Comparison of ENCODE assay signal across 8 cellular contexts in genomic region chr17:3794890-3795757, GRCh38. TPM values are rescaled to one million over a fixed set of nuclear protein-coding genes. Genes with fewer than 3 reads are reported as not detected.
A peak's percentile ranks its signal among the peaks of the same experiment; 100 is the strongest.
DNase-seq lines count a peak whose midpoint lies in the region; ATAC-seq and TF ChIP-seq lines count a peak whose summit lies in the region.

No MANE protein-coding gene starts in this region.

- H3K4me1 ChIP-seq in endodermal cell (ENCODE audit: control insufficient read depth, insufficient read depth, low read length): no peaks in the 10 kb centered on the region

- no peaks in the 10 kb centered on the region for H3K36me3 ChIP-seq in endodermal cell (ENCODE audit: control insufficient read depth, insufficient read depth, low read length)

- TF ChIP-seq CTCF in endodermal cell (conservative IDR thresholded peaks at IDR 0.05): no peak
- TF ChIP-seq CTCF in MCF 10A (IDR thresholded peaks at IDR 0.05; ENCODE audit: unreplicated experiment): no peak

- H3K27me3 Mint-ChIP-seq in activated CD4-positive, alpha-beta memory T cell treated with anti-CD3 and anti-CD28 coated beads, Interleukin-2, amount 10 ng/mL, durations not matched to agents 7 days and 5 days: no peaks in the 10 kb centered on the region
- no peaks in the 10 kb centered on the region for H3K27me3 Mint-ChIP-seq in endodermal cell (ENCODE audit: insufficient read depth)
- H3K27me3 Mint-ChIP-seq in MCF 10A (ENCODE audit: insufficient read depth, unreplicated experiment): no peaks in the 10 kb centered on the region

- DNase-seq in HK-2 (ENCODE audit: unreplicated experiment) (peak; percentile 74), endodermal cell (peak; percentile 65), GM19238 (ENCODE audit: insufficient read length, low spot score) (no peak), MCF 10A (ENCODE audit: unreplicated experiment) (no peak)
- DNase-seq in activated CD4-positive, alpha-beta memory T cell treated with anti-CD3 and anti-CD28 coated beads, Interleukin-2, amount 10 ng/mL, durations not matched to agents 7 days and 5 days: peak; percentile 48
- DNase-seq in stimulated activated CD8-positive, alpha-beta memory T cell treated with anti-CD3 and anti-CD28 coated beads, Interleukin-15, amount 100 ng/mL, for 48 hours (ENCODE audit: low read depth in 2 of 2): peak; percentile 69 to 78

- no peak overlapping the region for H3K9ac ChIP-seq in endodermal cell (ENCODE audit: extremely low read depth, low read length, poor library complexity, severe bottlenecking)

- H3K4me3 ChIP-seq in endodermal cell (ENCODE audit: low read length): no peak overlapping the region

- CTCF ChIA-PET in activated CD4-positive, alpha-beta memory T cell treated with anti-CD3 and anti-CD28 coated beads, Interleukin-2, amount 10 ng/mL, durations not matched to agents 7 days and 5 days (lab: Charles Lee): interaction anchor here (0.9 to 1.7 kb wide), 2 partner anchors 10 to 50 kb away, joined by 3 to 5 read pairs; partner anchors contain the start of gene NCBP3
- CTCF ChIA-PET in MCF 10A (lab: Yijun Ruan, JAX): interaction anchor here (1.3 kb wide), 1 partner anchor 58 kb away, joined by 4 read pairs; no protein-coding TSS in a partner anchor

- H3K4me3 Mint-ChIP-seq in activated CD4-positive, alpha-beta memory T cell treated with anti-CD3 and anti-CD28 coated beads, Interleukin-2, amount 10 ng/mL, durations not matched to agents 7 days and 5 days: no peak overlapping the region
- H3K4me3 Mint-ChIP-seq in endodermal cell: no peak overlapping the region
- no peak overlapping the region for H3K4me3 Mint-ChIP-seq in MCF 10A (ENCODE audit: unreplicated experiment)

- 80 to 82% methylated on average over 13 to 22 of the region's 22 CpGs for WGBS in endodermal cell (ENCODE audit: insufficient coverage in 1 of 2, insufficient read length in 1 of 2), 2 experiments

- BruUV-seq in MCF 10A (replicated peaks; lab: Mats Ljungman, UMichigan): no TSS peak

- peak overlapping the region; percentile 78 for H3K27ac ChIP-seq in endodermal cell (ENCODE audit: low read depth, low read length)

- intact Hi-C loops in MCF 10A (cut with micrococcal nuclease): no loop called here

- H3K4me1 Mint-ChIP-seq in activated CD4-positive, alpha-beta memory T cell treated with anti-CD3 and anti-CD28 coated beads, Interleukin-2, amount 10 ng/mL, durations not matched to agents 7 days and 5 days: peaks cover 63% of the 10 kb centered on the region
- H3K4me1 Mint-ChIP-seq in endodermal cell (no peaks in the 10 kb centered on the region), MCF 10A (ENCODE audit: insufficient read depth, unreplicated experiment) (peaks cover 6% of the 10 kb centered on the region)

- ATAC-seq in HG03135 (IDR thresholded peaks at IDR 0.05; ENCODE audit: unreplicated experiment) (no peak), GM18909 (IDR thresholded peaks at IDR 0.05; ENCODE audit: poor library complexity, unreplicated experiment) (no peak)

- H3K36me3 Mint-ChIP-seq in activated CD4-positive, alpha-beta memory T cell treated with anti-CD3 and anti-CD28 coated beads, Interleukin-2, amount 10 ng/mL, durations not matched to agents 7 days and 5 days (ENCODE audit: low read depth): peaks cover 3% of the 10 kb centered on the region
- no peaks in the 10 kb centered on the region for H3K36me3 Mint-ChIP-seq in endodermal cell (ENCODE audit: low read depth)
- H3K36me3 Mint-ChIP-seq in MCF 10A (ENCODE audit: insufficient read depth, unreplicated experiment): no peaks in the 10 kb centered on the region

- peak overlapping the region; percentile 69 for H3K27ac Mint-ChIP-seq in activated CD4-positive, alpha-beta memory T cell treated with anti-CD3 and anti-CD28 coated beads, Interleukin-2, amount 10 ng/mL, durations not matched to agents 7 days and 5 days
- H3K27ac Mint-ChIP-seq in endodermal cell: peak overlapping the region; percentile 50
- H3K27ac Mint-ChIP-seq in MCF 10A (ENCODE audit: low read depth, unreplicated experiment): no peak overlapping the region

- no peaks in the 10 kb centered on the region for H3K9me3 Mint-ChIP-seq in activated CD4-positive, alpha-beta memory T cell treated with anti-CD3 and anti-CD28 coated beads, Interleukin-2, amount 10 ng/mL, durations not matched to agents 7 days and 5 days
- H3K9me3 Mint-ChIP-seq in endodermal cell: no peaks in the 10 kb centered on the region
- no peaks in the 10 kb centered on the region for H3K9me3 Mint-ChIP-seq in MCF 10A (ENCODE audit: unreplicated experiment)

- POLR2A ChIA-PET in activated CD4-positive, alpha-beta memory T cell treated with anti-CD3 and anti-CD28 coated beads, Interleukin-2, amount 10 ng/mL, durations not matched to agents 7 days and 5 days (lab: Charles Lee): interaction anchor here (1.9 to 3.1 kb wide), 3 partner anchors 30 to 72 kb away, joined by 4 to 13 read pairs (median 12); no protein-coding TSS in a partner anchor
- POLR2A ChIA-PET in MCF 10A (lab: Yijun Ruan, JAX): no interaction called here

- no peaks in the 10 kb centered on the region for H3K27me3 ChIP-seq in endodermal cell (ENCODE audit: control insufficient read depth, insufficient read depth, low read length, poor library complexity, severe bottlenecking)

- no peaks in the 10 kb centered on the region for H3K9me3 ChIP-seq in endodermal cell (ENCODE audit: control insufficient read depth, low read length)

RNA-seq across cellular contexts. Expression of gene ITGAE, which starts 5.9 kb away (rescaled TPM):
- 10 to 100 TPM; 20.0 to 22.0 TPM for total RNA-seq in activated CD4-positive, alpha-beta memory T cell treated with anti-CD3 and anti-CD28 coated beads, Interleukin-2, amount 10 ng/mL, durations not matched to agents 7 days and 5 days
- total RNA-seq in endodermal cell: 10 to 100 TPM; 21.8 to 34.3 TPM
- 47.8 TPM for polyA plus RNA-seq in endodermal cell (2013, experiment 1 of 2)
- 49.2 TPM for polyA plus RNA-seq in endodermal cell (2013, experiment 2 of 2)
- total RNA-seq in MCF 10A (2022): 23.8 and 26.6 TPM in 2 replicates

RNA-seq across cellular contexts. Expression of gene NCBP3, which starts 50.9 kb away (rescaled TPM):
- total RNA-seq in activated CD4-positive, alpha-beta memory T cell treated with anti-CD3 and anti-CD28 coated beads, Interleukin-2, amount 10 ng/mL, durations not matched to agents 7 days and 5 days: 10 to 100 TPM; 42.8 to 43.9 TPM
- 10 to 100 TPM; 74.5 to 75.9 TPM for total RNA-seq in endodermal cell
- polyA plus RNA-seq in endodermal cell (2013, experiment 1 of 2): 72.1 TPM
- polyA plus RNA-seq in endodermal cell (2013, experiment 2 of 2): 66.8 TPM
- total RNA-seq in MCF 10A (2022): 47.1 and 52.5 TPM in 2 replicates

Comparison
In these comparisons a context has a peak if more than half of its experiments do, and no peak if none do; other contexts are left out.
1. DNase-seq: peak in HK-2 (single experiment), activated CD4-positive, alpha-beta memory T cell treated with anti-CD3 and anti-CD28 coated beads, Interleukin-2, amount 10 ng/mL, durations not matched to agents 7 days and 5 days (single experiment), endodermal cell (single experiment) and stimulated activated CD8-positive, alpha-beta memory T cell treated with anti-CD3 and anti-CD28 coated beads, Interleukin-15, amount 100 ng/mL, for 48 hours (2 of 2); none in GM19238 (single experiment) and MCF 10A (single experiment).